ENCODE assay signal across 9 cellular contexts in genomic region chr9:15304620-15305019, GRCh38. TPM values are rescaled to one million over a fixed set of nuclear protein-coding genes. Genes with fewer than 3 reads are reported as not detected.
DNase-seq lines count a peak whose midpoint lies in the region; ATAC-seq lines count a peak whose summit lies in the region.
"Had no signal": no experiment of that assay in that cellular context is flagged by ENCODE, and none has a peak within 500 bp of the region (broad histone marks: within the 10 kb centered on the region; RNA-seq: fewer than 3 reads in every experiment).

No MANE protein-coding gene starts in this region.

- peak overlapping the region; percentile 92 for H3K27ac Mint-ChIP-seq in T-helper 17 cell
- peak overlapping the region; percentile 91 for H3K27ac Mint-ChIP-seq in stimulated activated memory B cell treated with anti-CD40 and anti-IgM and Interleukin-4, amounts not matched to agents 10 μg/mL and 1 μg/mL and 100 μg/mL, for 72 hours

- H3K9me3 ChIP-seq in T-helper 17 cell (ENCODE audit: control insufficient read depth, low read length, poor library complexity, severe bottlenecking): no peaks in the 10 kb centered on the region

- no peak for ATAC-seq in activated T-cell treated with anti-CD3 and anti-CD28 coated beads, Interleukin-2, amount 50 U/mL, for 4 hours
- ATAC-seq in HG02642 (IDR thresholded peaks at IDR 0.05; ENCODE audit: poor library complexity, unreplicated experiment) (peak; percentile 17), T-helper 17 cell (no peak), GM21576 (IDR thresholded peaks at IDR 0.05; ENCODE audit: unreplicated experiment) (no peak)
- peak; percentile 66 for ATAC-seq in stimulated activated memory B cell treated with anti-CD40 and anti-IgM and Interleukin-4, amounts not matched to agents 10 μg/mL and 1 μg/mL and 100 μg/mL, for 72 hours

- DNase-seq in activated T-cell treated with anti-CD3 and anti-CD28 coated beads, Interleukin-2, amount 50 U/mL, for 4 hours: no peak
- no peak for DNase-seq in activated T-cell treated with anti-CD3 and anti-CD28 coated beads, Interleukin-2, amount 50 U/mL, for 48 hours
- DNase-seq in T-helper 17 cell: no peak
- DNase-seq in NCI-H82 treated with DMSO at 0.1 percent for 48 hours (lab: John Stamatoyannopoulos, UW; ENCODE audit: unreplicated experiment): no peak
- DNase-seq in DMS114 treated with DMSO at 0.1 percent for 48 hours (lab: John Stamatoyannopoulos, UW; ENCODE audit: unreplicated experiment): no peak
- DNase-seq: NCI-H146 had no signal

- peaks cover 52% of the 10 kb centered on the region for H3K4me1 Mint-ChIP-seq in activated T-cell treated with anti-CD3 and anti-CD28 coated beads, Interleukin-2, amount 50 U/mL, for 4 hours (ENCODE audit: low read depth)
- H3K4me1 Mint-ChIP-seq in T-helper 17 cell: peaks cover 37% of the 10 kb centered on the region
- H3K4me1 Mint-ChIP-seq in stimulated activated memory B cell treated with anti-CD40 and anti-IgM and Interleukin-4, amounts not matched to agents 10 μg/mL and 1 μg/mL and 100 μg/mL, for 72 hours: peaks cover 46% of the 10 kb centered on the region

- peaks cover 3% of the 10 kb centered on the region for H3K36me3 Mint-ChIP-seq in activated T-cell treated with anti-CD3 and anti-CD28 coated beads, Interleukin-2, amount 50 U/mL, for 4 hours (ENCODE audit: insufficient read depth)
- H3K36me3 Mint-ChIP-seq in T-helper 17 cell (ENCODE audit: low read depth): peaks cover 2% of the 10 kb centered on the region
- H3K36me3 Mint-ChIP-seq in stimulated activated memory B cell treated with anti-CD40 and anti-IgM and Interleukin-4, amounts not matched to agents 10 μg/mL and 1 μg/mL and 100 μg/mL, for 72 hours: no peaks in the 10 kb centered on the region

- no peaks in the 10 kb centered on the region for H3K9me3 Mint-ChIP-seq in activated T-cell treated with anti-CD3 and anti-CD28 coated beads, Interleukin-2, amount 50 U/mL, for 4 hours
- H3K9me3 Mint-ChIP-seq in stimulated activated memory B cell treated with anti-CD40 and anti-IgM and Interleukin-4, amounts not matched to agents 10 μg/mL and 1 μg/mL and 100 μg/mL, for 72 hours: no peaks in the 10 kb centered on the region

- no peaks in the 10 kb centered on the region for H3K27me3 Mint-ChIP-seq in activated T-cell treated with anti-CD3 and anti-CD28 coated beads, Interleukin-2, amount 50 U/mL, for 4 hours (ENCODE audit: low read depth)
- no peaks in the 10 kb centered on the region for H3K27me3 Mint-ChIP-seq in T-helper 17 cell
- no peaks in the 10 kb centered on the region for H3K27me3 Mint-ChIP-seq in stimulated activated memory B cell treated with anti-CD40 and anti-IgM and Interleukin-4, amounts not matched to agents 10 μg/mL and 1 μg/mL and 100 μg/mL, for 72 hours

- H3K4me3 Mint-ChIP-seq in activated T-cell treated with anti-CD3 and anti-CD28 coated beads, Interleukin-2, amount 50 U/mL, for 4 hours: peak overlapping the region; percentile 97
- H3K4me3 Mint-ChIP-seq in T-helper 17 cell: peak overlapping the region; percentile 97
- no peak overlapping the region for H3K4me3 Mint-ChIP-seq in stimulated activated memory B cell treated with anti-CD40 and anti-IgM and Interleukin-4, amounts not matched to agents 10 μg/mL and 1 μg/mL and 100 μg/mL, for 72 hours

RNA-seq across cellular contexts. Expression of gene TTC39B, which starts 2.4 kb away (rescaled TPM):
- 10 to 100 TPM in 2 of 3 donors, 1 to 10 TPM in 1; 6.7 to 11.7 (median 10.5) TPM for total RNA-seq in activated T-cell treated with anti-CD3 and anti-CD28 coated beads, Interleukin-2, amount 50 U/mL, for 4 hours
- 10 to 100 TPM; 28.7 to 35.6 TPM for total RNA-seq in T-helper 17 cell

Comparison
In these comparisons a context has a peak if more than half of its experiments do, and no peak if none do; other contexts are left out.
1. ATAC-seq: peak in HG02642 (single experiment) and stimulated activated memory B cell treated with anti-CD40 and anti-IgM and Interleukin-4, amounts not matched to agents 10 μg/mL and 1 μg/mL and 100 μg/mL, for 72 hours (single experiment); none in activated T-cell treated with anti-CD3 and anti-CD28 coated beads, Interleukin-2, amount 50 U/mL, for 4 hours (0 of 2), T-helper 17 cell (single experiment) and GM21576 (single experiment).